ENCODE assay signal across 6 cellular contexts in the genomic region with DNA sequence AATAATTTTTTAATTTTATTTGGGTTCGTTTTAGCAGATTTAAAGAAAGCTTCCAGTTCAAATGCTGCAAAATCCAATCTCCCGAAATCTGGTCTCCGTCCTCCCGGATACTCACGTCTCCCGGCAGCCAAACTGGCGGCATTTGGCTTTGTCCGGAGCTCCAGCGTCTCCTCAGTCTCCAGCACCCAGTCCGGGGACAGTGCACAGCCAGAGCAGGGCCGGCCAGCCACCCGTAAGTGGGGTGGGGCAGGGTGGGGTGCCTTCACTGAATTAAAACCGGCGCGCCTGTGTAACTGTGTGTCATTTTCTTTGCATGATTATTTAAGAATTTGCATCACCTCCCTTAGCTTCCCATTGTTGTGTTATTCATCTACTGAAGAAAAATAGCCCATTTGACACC.
"Had no signal": no experiment of that assay in that cellular context is flagged by ENCODE, and none has a peak within 500 bp of the region (broad histone marks: within the 10 kb centered on the region; RNA-seq: fewer than 3 reads in every experiment).

No MANE protein-coding gene starts in this region.

- DNase-seq: H9, HCEC 1CT, IMR-90, KG1 had no signal

- ATAC-seq: GM23338, K562 had no signal

- H3K4me3 ChIP-seq: GM23338, K562 had no signal
